In genomic region chr21:31479714-31480113, GRCh38 we compare ENCODE assay signal across 28 cellular contexts.
"Had no signal": no experiment of that assay in that cellular context is flagged by ENCODE, and none has a peak within 500 bp of the region (broad histone marks: within the 10 kb centered on the region; RNA-seq: fewer than 3 reads in every experiment).

No MANE protein-coding gene starts in this region.

- H3K9me3 ChIP-seq: adrenal gland, colonic mucosa, testis had no signal

- H3K27me3 ChIP-seq: adrenal gland, breast epithelium, colonic mucosa, esophagus muscularis mucosa, hepatocyte, sigmoid colon, testis, uterus had no signal

- H3K4me3 Mint-ChIP-seq: activated B cell treated with CpG ODN at 0.5 μM for 24 hours; activated CD4-positive, alpha-beta T cell treated with anti-CD3 and anti-CD28 coated beads for 36 hours; activated naive CD8-positive, alpha-beta T cell; activated T-cell treated with anti-CD3 and anti-CD28 coated beads, Interleukin-2, amount 50 U/mL, for 24 hours; activated T-helper 17 cell treated with anti-CD3 and anti-CD28 coated beads, Interleukin-2, amount 50 U/mL, for 72 hours; central memory CD8-positive, alpha-beta T cell; immature natural killer cell; naive B cell had no signal

- ATAC-seq: activated CD4-positive, alpha-beta T cell treated with anti-CD3 and anti-CD28 coated beads for 36 hours; activated T-helper 17 cell treated with anti-CD3 and anti-CD28 coated beads, Interleukin-2, amount 50 U/mL, for 72 hours; left lobe of liver had no signal

- H3K4me1 ChIP-seq: adrenal gland, breast epithelium, colonic mucosa, esophagus muscularis mucosa, sigmoid colon, uterus had no signal

- H2AFZ ChIP-seq: hepatocyte had no signal

- H3K27me3 Mint-ChIP-seq: activated B cell treated with CpG ODN at 0.5 μM for 24 hours; activated CD4-positive, alpha-beta T cell treated with anti-CD3 and anti-CD28 coated beads for 36 hours; activated naive CD8-positive, alpha-beta T cell; activated T-cell treated with anti-CD3 and anti-CD28 coated beads, Interleukin-2, amount 50 U/mL, for 24 hours; activated T-helper 17 cell treated with anti-CD3 and anti-CD28 coated beads, Interleukin-2, amount 50 U/mL, for 72 hours; central memory CD8-positive, alpha-beta T cell; naive B cell had no signal

- H3K4me3 ChIP-seq: adrenal gland, breast epithelium, colonic mucosa, esophagus muscularis mucosa, hepatocyte, lung, sigmoid colon, smooth muscle cell, testis, uterus had no signal

- H3K79me2 ChIP-seq: hepatocyte had no signal

- DNase-seq: activated B cell treated with CpG ODN at 0.5 μM for 24 hours; activated CD4-positive, alpha-beta T cell treated with anti-CD3 and anti-CD28 coated beads for 36 hours; activated CD4-positive, alpha-beta T cell treated with anti-CD3 and anti-CD28 coated beads, Interleukin-2, amount 50 U/mL, for 4 hours; activated CD8-positive, alpha-beta memory T cell treated with anti-CD3 and anti-CD28 coated beads for 24 hours; activated CD8-positive, alpha-beta memory T cell treated with anti-CD3 and anti-CD28 coated beads, Interleukin-2, amount 50 U/mL, for 4 hours; activated T-cell treated with anti-CD3 and anti-CD28 coated beads, Interleukin-2, amount 50 U/mL, for 24 hours; adrenal gland; colonic mucosa; glutamatergic neuron; immature natural killer cell; naive B cell; retina; sigmoid colon; stimulated activated CD4-positive, alpha-beta T cell treated with anti-CD3 and anti-CD28 coated beads, Interleukin-15, amount 100 ng/mL, for 24 hours; stimulated activated CD8-positive, alpha-beta memory T cell treated with anti-CD3 and anti-CD28 coated beads, Interleukin-4, amount 100 ng/mL, for 48 hours; stimulated activated naive CD4-positive, alpha-beta T cell; testis; trophoblast cell; uterus had no signal

- H3K27ac Mint-ChIP-seq: activated B cell treated with CpG ODN at 0.5 μM for 24 hours; activated CD4-positive, alpha-beta T cell treated with anti-CD3 and anti-CD28 coated beads for 36 hours; activated naive CD8-positive, alpha-beta T cell; activated T-cell treated with anti-CD3 and anti-CD28 coated beads, Interleukin-2, amount 50 U/mL, for 24 hours; activated T-helper 17 cell treated with anti-CD3 and anti-CD28 coated beads, Interleukin-2, amount 50 U/mL, for 72 hours; immature natural killer cell; naive B cell had no signal

- H3K4me2 ChIP-seq: hepatocyte, smooth muscle cell had no signal

- H3K36me3 ChIP-seq: adrenal gland, breast epithelium, colonic mucosa, esophagus muscularis mucosa, sigmoid colon, uterus had no signal

- H3K4me1 Mint-ChIP-seq: activated B cell treated with CpG ODN at 0.5 μM for 24 hours; activated CD4-positive, alpha-beta T cell treated with anti-CD3 and anti-CD28 coated beads for 36 hours; activated T-helper 17 cell treated with anti-CD3 and anti-CD28 coated beads, Interleukin-2, amount 50 U/mL, for 72 hours; central memory CD8-positive, alpha-beta T cell; immature natural killer cell; naive B cell had no signal

- H3K27ac ChIP-seq: adrenal gland, breast epithelium, colonic mucosa, esophagus muscularis mucosa, hepatocyte, sigmoid colon, testis, uterus had no signal
